ENCODE assay signal across 8 cellular contexts in the genomic region with DNA sequence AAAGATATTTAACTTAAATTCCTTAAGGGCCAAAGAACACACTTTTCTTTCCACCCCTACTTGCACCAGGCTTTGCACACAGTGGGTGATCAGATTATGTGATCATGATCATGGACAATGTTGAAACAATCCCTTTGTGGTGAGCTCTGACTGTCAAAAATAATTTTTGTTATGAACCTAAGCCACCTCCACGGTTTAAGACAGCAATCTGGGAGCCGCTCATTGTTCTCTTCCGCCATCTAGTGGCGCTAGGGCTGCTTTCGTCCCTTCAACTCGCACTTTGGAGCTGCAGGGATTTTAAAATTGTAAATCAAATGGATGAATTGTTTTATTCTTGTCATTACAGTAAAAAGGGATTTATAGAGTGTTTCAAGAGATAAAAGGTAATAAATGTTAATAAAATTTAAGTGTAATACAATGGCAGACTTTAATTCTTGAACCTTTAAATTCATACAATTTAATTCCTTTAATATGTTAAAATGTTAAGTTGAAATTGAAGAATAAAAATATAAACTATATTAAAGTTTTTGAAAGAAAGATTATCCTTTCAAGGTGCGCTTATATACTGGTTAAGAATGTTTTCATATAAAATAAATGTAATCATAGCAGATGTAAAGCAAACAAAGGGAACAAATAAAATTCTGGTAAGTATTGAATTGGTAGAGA. TPM values are rescaled to one million over a fixed set of nuclear protein-coding genes. Genes with fewer than 3 reads are reported as not detected.
A peak's percentile ranks its signal among the peaks of the same experiment; 100 is the strongest.
DNase-seq lines count a peak whose midpoint lies in the region; ATAC-seq and TF ChIP-seq lines count a peak whose summit lies in the region.

No MANE protein-coding gene starts in this region.

- peak; percentile 62 for DNase-seq in EL
- DNase-seq in Kasumi-1 (lab: John Stamatoyannopoulos, UW): peak; percentile 83
- peak; percentile 32 to 83 (median 54) for DNase-seq in Peyer's patch
- DNase-seq in activated T-cell treated with anti-CD3 and anti-CD28 coated beads, Interleukin-2, amount 50 U/mL, for 48 hours: peak; percentile 69 to 71
- DNase-seq in fibroblast of peridontal ligament (ENCODE audit: extremely low read depth): peak; percentile 66
- DNase-seq in occipital lobe (lab: John Stamatoyannopoulos, UW): peak; percentile 48
- peak; percentile 87 for DNase-seq in superior temporal gyrus (ENCODE audit: extremely low spot score)

- no peaks in the 10 kb centered on the region for H3K27me3 ChIP-seq in Peyer's patch

- H3K36me3 ChIP-seq in Peyer's patch: no peaks in the 10 kb centered on the region

- H3K4me3 ChIP-seq in Peyer's patch: no peak overlapping the region

- H3K9me3 ChIP-seq in Peyer's patch: no peaks in the 10 kb centered on the region

- no peak for TF ChIP-seq POLR2A in Peyer's patch (IDR thresholded peaks at IDR 0.05)

- ATAC-seq in GM21825 (IDR thresholded peaks at IDR 0.05; ENCODE audit: unreplicated experiment): peak; percentile 95

- TF ChIP-seq CTCF in Peyer's patch (IDR thresholded peaks at IDR 0.05): peak in 5 of 6 experiments; percentile 22 to 82 (median 61)

- H3K27ac ChIP-seq in Peyer's patch: no peak overlapping the region

- H3K4me1 ChIP-seq in Peyer's patch: no peaks in the 10 kb centered on the region

RNA-seq across cellular contexts. Expression of gene ARL6, which starts 45.3 kb away (rescaled TPM):
- total RNA-seq in Peyer's patch (1 to 10 TPM; 1.8 to 7.4 (median 2.6) TPM), occipital lobe (40.1 TPM)
